In the genomic region with DNA sequence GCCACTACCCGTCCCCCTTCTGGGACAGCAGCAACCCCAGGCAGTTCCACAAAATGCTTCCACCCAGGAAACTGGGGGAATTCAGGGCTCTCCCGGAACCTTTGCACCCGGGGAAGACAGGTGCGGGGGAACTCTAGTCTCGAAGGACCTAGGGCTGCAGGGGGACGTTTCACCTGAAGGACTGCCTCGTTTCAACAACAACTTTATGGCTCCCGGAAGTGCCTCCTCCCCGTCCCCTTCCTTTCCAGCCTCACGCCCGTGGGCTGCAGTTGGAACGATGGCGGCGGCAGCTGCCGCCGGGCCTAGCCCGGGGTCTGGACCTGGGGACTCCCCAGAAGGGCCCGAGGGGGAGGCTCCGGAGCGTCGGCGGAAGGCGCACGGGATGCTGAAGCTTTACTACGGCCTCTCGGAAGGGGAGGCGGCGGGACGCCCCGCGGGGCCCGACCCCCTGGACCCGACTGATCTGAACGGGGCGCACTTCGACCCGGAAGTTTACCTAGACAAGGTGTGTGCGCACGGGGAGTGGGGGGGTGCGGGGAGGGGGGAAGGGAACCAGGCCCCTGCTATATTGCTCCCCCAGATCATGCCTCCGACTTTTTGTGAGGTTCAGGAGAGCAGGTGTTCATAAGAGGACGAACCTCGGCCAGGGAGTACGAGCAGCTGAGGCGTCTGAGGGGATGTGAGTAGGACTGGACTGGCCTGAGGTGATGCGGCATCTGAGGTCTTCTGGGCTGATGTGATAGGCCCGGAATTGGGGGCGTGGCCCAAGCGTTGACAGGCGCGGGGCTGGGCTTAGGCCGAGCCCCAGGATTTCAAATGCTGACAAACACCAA, we compare ENCODE assay signal across 1 cellular context.
TF ChIP-seq lines count a peak whose summit lies in the region.

A gene (plus strand): TSS at position 241 of the 833 bp plus-strand sequence. CDS start 37 bp downstream, at position 278.

TF ChIP-seq in K562, 482 proteins besides CTCF, POLR2A, EP300 and RAD21 (continued from another document and continues in another):
- TF ChIP-seq, protein P1, sequence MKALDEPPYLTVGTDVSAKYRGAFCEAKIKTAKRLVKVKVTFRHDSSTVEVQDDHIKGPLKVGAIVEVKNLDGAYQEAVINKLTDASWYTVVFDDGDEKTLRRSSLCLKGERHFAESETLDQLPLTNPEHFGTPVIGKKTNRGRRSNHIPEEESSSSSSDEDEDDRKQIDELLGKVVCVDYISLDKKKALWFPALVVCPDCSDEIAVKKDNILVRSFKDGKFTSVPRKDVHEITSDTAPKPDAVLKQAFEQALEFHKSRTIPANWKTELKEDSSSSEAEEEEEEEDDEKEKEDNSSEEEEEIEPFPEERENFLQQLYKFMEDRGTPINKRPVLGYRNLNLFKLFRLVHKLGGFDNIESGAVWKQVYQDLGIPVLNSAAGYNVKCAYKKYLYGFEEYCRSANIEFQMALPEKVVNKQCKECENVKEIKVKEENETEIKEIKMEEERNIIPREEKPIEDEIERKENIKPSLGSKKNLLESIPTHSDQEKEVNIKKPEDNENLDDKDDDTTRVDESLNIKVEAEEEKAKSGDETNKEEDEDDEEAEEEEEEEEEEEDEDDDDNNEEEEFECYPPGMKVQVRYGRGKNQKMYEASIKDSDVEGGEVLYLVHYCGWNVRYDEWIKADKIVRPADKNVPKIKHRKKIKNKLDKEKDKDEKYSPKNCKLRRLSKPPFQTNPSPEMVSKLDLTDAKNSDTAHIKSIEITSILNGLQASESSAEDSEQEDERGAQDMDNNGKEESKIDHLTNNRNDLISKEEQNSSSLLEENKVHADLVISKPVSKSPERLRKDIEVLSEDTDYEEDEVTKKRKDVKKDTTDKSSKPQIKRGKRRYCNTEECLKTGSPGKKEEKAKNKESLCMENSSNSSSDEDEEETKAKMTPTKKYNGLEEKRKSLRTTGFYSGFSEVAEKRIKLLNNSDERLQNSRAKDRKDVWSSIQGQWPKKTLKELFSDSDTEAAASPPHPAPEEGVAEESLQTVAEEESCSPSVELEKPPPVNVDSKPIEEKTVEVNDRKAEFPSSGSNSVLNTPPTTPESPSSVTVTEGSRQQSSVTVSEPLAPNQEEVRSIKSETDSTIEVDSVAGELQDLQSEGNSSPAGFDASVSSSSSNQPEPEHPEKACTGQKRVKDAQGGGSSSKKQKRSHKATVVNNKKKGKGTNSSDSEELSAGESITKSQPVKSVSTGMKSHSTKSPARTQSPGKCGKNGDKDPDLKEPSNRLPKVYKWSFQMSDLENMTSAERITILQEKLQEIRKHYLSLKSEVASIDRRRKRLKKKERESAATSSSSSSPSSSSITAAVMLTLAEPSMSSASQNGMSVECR (CRISPR knock-in tag; IDR thresholded peaks at IDR 0.05): peak; percentile 91
- TF ChIP-seq, protein P2, sequence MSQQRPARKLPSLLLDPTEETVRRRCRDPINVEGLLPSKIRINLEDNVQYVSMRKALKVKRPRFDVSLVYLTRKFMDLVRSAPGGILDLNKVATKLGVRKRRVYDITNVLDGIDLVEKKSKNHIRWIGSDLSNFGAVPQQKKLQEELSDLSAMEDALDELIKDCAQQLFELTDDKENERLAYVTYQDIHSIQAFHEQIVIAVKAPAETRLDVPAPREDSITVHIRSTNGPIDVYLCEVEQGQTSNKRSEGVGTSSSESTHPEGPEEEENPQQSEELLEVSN (IDR thresholded peaks at IDR 0.05; ENCODE audit: borderline replicate concordance in 1 of 2, extremely low read depth in 1 of 2, insufficient read depth in 1 of 2, insufficient read length in 1 of 2, low read depth in 1 of 2, low read length in 1 of 2, poor library complexity in 1 of 2, severe bottlenecking in 1 of 2): peak; percentile 30 to 37
- TF ChIP-seq, protein P3, sequence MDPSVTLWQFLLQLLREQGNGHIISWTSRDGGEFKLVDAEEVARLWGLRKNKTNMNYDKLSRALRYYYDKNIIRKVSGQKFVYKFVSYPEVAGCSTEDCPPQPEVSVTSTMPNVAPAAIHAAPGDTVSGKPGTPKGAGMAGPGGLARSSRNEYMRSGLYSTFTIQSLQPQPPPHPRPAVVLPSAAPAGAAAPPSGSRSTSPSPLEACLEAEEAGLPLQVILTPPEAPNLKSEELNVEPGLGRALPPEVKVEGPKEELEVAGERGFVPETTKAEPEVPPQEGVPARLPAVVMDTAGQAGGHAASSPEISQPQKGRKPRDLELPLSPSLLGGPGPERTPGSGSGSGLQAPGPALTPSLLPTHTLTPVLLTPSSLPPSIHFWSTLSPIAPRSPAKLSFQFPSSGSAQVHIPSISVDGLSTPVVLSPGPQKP (CRISPR knock-in tag; IDR thresholded peaks at IDR 0.05): no peak
- TF ChIP-seq PHF21A (IDR thresholded peaks at IDR 0.05; ENCODE audit: borderline replicate concordance, low read depth) (peak; percentile 86; the same call in 1 of the 2 replicates), NCOA1 (IDR thresholded peaks at IDR 0.05; ENCODE audit: low read depth) (peak; percentile 99), NCOR1 (IDR thresholded peaks at IDR 0.05) (peak; percentile 48), EZH2 (IDR thresholded peaks at IDR 0.05; ENCODE audit: borderline replicate concordance, low read depth, low read length) (no peak), ZNF586 (CRISPR knock-in tag; conservative IDR thresholded peaks at IDR 0.05) (no peak), CBFB (CRISPR knock-in tag; IDR thresholded peaks at IDR 0.05) (no peak; the same call in 1 of the 2 replicates), TOE1 (IDR thresholded peaks at IDR 0.05; ENCODE audit: borderline replicate concordance) (peak; percentile 84), TOE1 (CRISPR knock-in tag; IDR thresholded peaks at IDR 0.05; ENCODE audit: borderline replicate concordance, low read depth) (peak; percentile 76; the same call in 1 of the 2 replicates), HIVEP1 (CRISPR knock-in tag; IDR thresholded peaks at IDR 0.05) (peak; percentile 72; the same call in 1 of the 2 replicates), RB1 (IDR thresholded peaks at IDR 0.05; ENCODE audit: low read depth) (peak; percentile 94), ELF2 (CRISPR knock-in tag; IDR thresholded peaks at IDR 0.05) (peak; percentile 97), FOXJ3 (CRISPR knock-in tag; IDR thresholded peaks at IDR 0.05) (no peak), LEF1 (IDR thresholded peaks at IDR 0.05) (peak; percentile 57; the same call in 1 of the 2 replicates), POU5F1 (IDR thresholded peaks at IDR 0.05; ENCODE audit: borderline replicate concordance, low read depth, low read length, partially characterized antibody) (peak; percentile 66), PPARD (CRISPR knock-in tag; IDR thresholded peaks at IDR 0.05) (no peak), MYBL2 (IDR thresholded peaks at IDR 0.05; ENCODE audit: low read depth) (no peak), MYBL2 (CRISPR knock-in tag; IDR thresholded peaks at IDR 0.05; ENCODE audit: borderline replicate concordance) (no peak), ZNF780A (CRISPR knock-in tag; IDR thresholded peaks at IDR 0.05) (no peak), HDAC1 (IDR thresholded peaks at IDR 0.05) (peak in 1 of 2 experiments; percentile 83; a peak in 2 of 4 replicates), ZNF717 (CRISPR knock-in tag; IDR thresholded peaks at IDR 0.05) (no peak), CHCHD3 (CRISPR knock-in tag; IDR thresholded peaks at IDR 0.05) (0 out of 2 replicates have a peak, but pooled peaks have one; percentile 65), ZC3H8 (IDR thresholded peaks at IDR 0.05) (no peak), HNRNPK (IDR thresholded peaks at IDR 0.05; ENCODE audit: low read depth, low read length, poor library complexity, severe bottlenecking) (no peak)
- TF ChIP-seq, protein P4, sequence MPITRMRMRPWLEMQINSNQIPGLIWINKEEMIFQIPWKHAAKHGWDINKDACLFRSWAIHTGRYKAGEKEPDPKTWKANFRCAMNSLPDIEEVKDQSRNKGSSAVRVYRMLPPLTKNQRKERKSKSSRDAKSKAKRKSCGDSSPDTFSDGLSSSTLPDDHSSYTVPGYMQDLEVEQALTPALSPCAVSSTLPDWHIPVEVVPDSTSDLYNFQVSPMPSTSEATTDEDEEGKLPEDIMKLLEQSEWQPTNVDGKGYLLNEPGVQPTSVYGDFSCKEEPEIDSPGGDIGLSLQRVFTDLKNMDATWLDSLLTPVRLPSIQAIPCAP (CRISPR knock-in tag; IDR thresholded peaks at IDR 0.05; ENCODE audit: borderline replicate concordance): no peak
- TF ChIP-seq, protein P5, sequence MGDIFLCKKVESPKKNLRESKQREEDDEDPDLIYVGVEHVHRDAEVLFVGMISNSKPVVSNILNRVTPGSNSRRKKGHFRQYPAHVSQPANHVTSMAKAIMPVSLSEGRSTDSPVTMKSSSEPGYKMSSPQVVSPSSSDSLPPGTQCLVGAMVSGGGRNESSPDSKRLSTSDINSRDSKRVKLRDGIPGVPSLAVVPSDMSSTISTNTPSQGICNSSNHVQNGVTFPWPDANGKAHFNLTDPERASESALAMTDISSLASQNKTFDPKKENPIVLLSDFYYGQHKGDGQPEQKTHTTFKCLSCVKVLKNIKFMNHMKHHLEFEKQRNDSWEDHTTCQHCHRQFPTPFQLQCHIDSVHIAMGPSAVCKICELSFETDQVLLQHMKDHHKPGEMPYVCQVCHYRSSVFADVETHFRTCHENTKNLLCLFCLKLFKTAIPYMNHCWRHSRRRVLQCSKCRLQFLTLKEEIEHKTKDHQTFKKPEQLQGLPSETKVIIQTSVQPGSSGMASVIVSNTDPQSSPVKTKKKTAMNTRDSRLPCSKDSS (IDR thresholded peaks at IDR 0.05; ENCODE audit: low read depth, partially characterized antibody): no peak
- TF ChIP-seq, protein P6, sequence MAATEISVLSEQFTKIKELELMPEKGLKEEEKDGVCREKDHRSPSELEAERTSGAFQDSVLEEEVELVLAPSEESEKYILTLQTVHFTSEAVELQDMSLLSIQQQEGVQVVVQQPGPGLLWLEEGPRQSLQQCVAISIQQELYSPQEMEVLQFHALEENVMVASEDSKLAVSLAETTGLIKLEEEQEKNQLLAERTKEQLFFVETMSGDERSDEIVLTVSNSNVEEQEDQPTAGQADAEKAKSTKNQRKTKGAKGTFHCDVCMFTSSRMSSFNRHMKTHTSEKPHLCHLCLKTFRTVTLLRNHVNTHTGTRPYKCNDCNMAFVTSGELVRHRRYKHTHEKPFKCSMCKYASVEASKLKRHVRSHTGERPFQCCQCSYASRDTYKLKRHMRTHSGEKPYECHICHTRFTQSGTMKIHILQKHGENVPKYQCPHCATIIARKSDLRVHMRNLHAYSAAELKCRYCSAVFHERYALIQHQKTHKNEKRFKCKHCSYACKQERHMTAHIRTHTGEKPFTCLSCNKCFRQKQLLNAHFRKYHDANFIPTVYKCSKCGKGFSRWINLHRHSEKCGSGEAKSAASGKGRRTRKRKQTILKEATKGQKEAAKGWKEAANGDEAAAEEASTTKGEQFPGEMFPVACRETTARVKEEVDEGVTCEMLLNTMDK (IDR thresholded peaks at IDR 0.05; ENCODE audit: borderline replicate concordance, insufficient read depth, low read depth, low read length, poor library complexity, severe bottlenecking): no peak
- TF ChIP-seq, protein P7, sequence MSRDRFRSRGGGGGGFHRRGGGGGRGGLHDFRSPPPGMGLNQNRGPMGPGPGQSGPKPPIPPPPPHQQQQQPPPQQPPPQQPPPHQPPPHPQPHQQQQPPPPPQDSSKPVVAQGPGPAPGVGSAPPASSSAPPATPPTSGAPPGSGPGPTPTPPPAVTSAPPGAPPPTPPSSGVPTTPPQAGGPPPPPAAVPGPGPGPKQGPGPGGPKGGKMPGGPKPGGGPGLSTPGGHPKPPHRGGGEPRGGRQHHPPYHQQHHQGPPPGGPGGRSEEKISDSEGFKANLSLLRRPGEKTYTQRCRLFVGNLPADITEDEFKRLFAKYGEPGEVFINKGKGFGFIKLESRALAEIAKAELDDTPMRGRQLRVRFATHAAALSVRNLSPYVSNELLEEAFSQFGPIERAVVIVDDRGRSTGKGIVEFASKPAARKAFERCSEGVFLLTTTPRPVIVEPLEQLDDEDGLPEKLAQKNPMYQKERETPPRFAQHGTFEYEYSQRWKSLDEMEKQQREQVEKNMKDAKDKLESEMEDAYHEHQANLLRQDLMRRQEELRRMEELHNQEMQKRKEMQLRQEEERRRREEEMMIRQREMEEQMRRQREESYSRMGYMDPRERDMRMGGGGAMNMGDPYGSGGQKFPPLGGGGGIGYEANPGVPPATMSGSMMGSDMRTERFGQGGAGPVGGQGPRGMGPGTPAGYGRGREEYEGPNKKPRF (IDR thresholded peaks at IDR 0.05; ENCODE audit: low read depth, low read length): no peak
- TF ChIP-seq, protein P8, sequence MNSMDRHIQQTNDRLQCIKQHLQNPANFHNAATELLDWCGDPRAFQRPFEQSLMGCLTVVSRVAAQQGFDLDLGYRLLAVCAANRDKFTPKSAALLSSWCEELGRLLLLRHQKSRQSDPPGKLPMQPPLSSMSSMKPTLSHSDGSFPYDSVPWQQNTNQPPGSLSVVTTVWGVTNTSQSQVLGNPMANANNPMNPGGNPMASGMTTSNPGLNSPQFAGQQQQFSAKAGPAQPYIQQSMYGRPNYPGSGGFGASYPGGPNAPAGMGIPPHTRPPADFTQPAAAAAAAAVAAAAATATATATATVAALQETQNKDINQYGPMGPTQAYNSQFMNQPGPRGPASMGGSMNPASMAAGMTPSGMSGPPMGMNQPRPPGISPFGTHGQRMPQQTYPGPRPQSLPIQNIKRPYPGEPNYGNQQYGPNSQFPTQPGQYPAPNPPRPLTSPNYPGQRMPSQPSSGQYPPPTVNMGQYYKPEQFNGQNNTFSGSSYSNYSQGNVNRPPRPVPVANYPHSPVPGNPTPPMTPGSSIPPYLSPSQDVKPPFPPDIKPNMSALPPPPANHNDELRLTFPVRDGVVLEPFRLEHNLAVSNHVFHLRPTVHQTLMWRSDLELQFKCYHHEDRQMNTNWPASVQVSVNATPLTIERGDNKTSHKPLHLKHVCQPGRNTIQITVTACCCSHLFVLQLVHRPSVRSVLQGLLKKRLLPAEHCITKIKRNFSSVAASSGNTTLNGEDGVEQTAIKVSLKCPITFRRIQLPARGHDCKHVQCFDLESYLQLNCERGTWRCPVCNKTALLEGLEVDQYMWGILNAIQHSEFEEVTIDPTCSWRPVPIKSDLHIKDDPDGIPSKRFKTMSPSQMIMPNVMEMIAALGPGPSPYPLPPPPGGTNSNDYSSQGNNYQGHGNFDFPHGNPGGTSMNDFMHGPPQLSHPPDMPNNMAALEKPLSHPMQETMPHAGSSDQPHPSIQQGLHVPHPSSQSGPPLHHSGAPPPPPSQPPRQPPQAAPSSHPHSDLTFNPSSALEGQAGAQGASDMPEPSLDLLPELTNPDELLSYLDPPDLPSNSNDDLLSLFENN (IDR thresholded peaks at IDR 0.05; ENCODE audit: low read depth in 2 of 2, low read length in 2 of 2): peak in 1 of 2 experiments; percentile 84; a peak in 2 of 4 replicates
- TF ChIP-seq, protein P9, sequence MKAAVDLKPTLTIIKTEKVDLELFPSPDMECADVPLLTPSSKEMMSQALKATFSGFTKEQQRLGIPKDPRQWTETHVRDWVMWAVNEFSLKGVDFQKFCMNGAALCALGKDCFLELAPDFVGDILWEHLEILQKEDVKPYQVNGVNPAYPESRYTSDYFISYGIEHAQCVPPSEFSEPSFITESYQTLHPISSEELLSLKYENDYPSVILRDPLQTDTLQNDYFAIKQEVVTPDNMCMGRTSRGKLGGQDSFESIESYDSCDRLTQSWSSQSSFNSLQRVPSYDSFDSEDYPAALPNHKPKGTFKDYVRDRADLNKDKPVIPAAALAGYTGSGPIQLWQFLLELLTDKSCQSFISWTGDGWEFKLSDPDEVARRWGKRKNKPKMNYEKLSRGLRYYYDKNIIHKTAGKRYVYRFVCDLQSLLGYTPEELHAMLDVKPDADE (conservative IDR thresholded peaks at IDR 0.05; ENCODE audit: control insufficient read depth, low read depth, low read length): peak; percentile 100
- TF ChIP-seq, protein P10, sequence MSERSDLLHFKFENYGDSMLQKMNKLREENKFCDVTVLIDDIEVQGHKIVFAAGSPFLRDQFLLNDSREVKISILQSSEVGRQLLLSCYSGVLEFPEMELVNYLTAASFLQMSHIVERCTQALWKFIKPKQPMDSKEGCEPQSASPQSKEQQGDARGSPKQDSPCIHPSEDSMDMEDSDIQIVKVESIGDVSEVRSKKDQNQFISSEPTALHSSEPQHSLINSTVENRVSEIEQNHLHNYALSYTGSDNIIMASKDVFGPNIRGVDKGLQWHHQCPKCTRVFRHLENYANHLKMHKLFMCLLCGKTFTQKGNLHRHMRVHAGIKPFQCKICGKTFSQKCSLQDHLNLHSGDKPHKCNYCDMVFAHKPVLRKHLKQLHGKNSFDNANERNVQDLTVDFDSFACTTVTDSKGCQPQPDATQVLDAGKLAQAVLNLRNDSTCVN (CRISPR knock-in tag; IDR thresholded peaks at IDR 0.05): peak; percentile 63; the same call in 1 of the 2 replicates
